ENCODE assay signal across 14 cellular contexts in genomic region chr20:10315138-10315537, GRCh38.
A peak's percentile ranks its signal among the peaks of the same experiment; 100 is the strongest.
DNase-seq lines count a peak whose midpoint lies in the region; ATAC-seq, FAIRE-seq and TF ChIP-seq lines count a peak whose summit lies in the region.
"Had no signal": no experiment of that assay in that cellular context is flagged by ENCODE, and none has a peak within 500 bp of the region (broad histone marks: within the 10 kb centered on the region; RNA-seq: fewer than 3 reads in every experiment).

No MANE protein-coding gene starts in this region.

- DNase-seq in A549 (ENCODE audit: low read depth in 1 of 2, low spot score in 1 of 2) (no peak), H1 (ENCODE audit: low read depth in 1 of 2, low spot score in 2 of 2) (no peak), neuronal stem cell (ENCODE audit: low spot score) (no peak), endothelial cell (ENCODE audit: low spot score) (no peak), SHP77 (lab: John Stamatoyannopoulos, UW) (no peak)
- DNase-seq in CD4-positive, alpha-beta memory T cell = no peak
- DNase-seq: BE2C; CD8-positive, alpha-beta T cell; COR-L47; Karpas-422 had no signal

- H2AFZ ChIP-seq in H1 (ENCODE audit: low read length) (0 out of 2 replicates have a peak overlapping the region, but pooled peaks have one; percentile 13), neuronal stem cell (ENCODE audit: low read length) (peak overlapping the region; percentile 15)

- H4K91ac ChIP-seq in H1 (replicated peaks; ENCODE audit: insufficient read length, low read length) (peak overlapping the region; percentile 30), neuronal stem cell (ENCODE audit: low read depth, low read length, poor library complexity) (no peak overlapping the region)

- no peak overlapping the region for H3K4me3 Mint-ChIP-seq in CD4-positive, alpha-beta memory T cell
- H3K4me3 Mint-ChIP-seq in endothelial cell (ENCODE audit: unreplicated experiment) = no peak overlapping the region
- H3K4me3 Mint-ChIP-seq: CD8-positive, alpha-beta T cell had no signal

- intact Hi-C loops in CD4-positive, alpha-beta memory T cell (cut with micrococcal nuclease) = no loop called here

- H3K4ac ChIP-seq in H1 (replicated peaks; ENCODE audit: insufficient read length, low read depth, low read length) = no peak overlapping the region
- H3K4ac ChIP-seq in neuronal stem cell (ENCODE audit: low read length) = no peak overlapping the region

- H3K27ac ChIP-seq in A549 (peak overlapping the region; percentile 50 to 83), HEK293 (ENCODE audit: extremely low read depth, low read depth, low read length) (peak overlapping the region; percentile 81; the same call in 1 of the 2 replicates), H1 (ENCODE audit: low read depth, low read length) (no peak overlapping the region), neuronal stem cell (replicated peaks; ENCODE audit: low read length) (no peak overlapping the region)
- H3K27ac ChIP-seq in CD4-positive, alpha-beta memory T cell (ENCODE audit: low read depth, low read length) = no peak overlapping the region
- H3K27ac ChIP-seq: C4-2B had no signal

- H3K9me3 ChIP-seq in A549 (peaks cover 25% of the 10 kb centered on the region), HEK293 (ENCODE audit: control insufficient read depth, insufficient read depth, low read depth, low read length) (no peaks in the 10 kb centered on the region; the same call in 1 of the 2 replicates), H1 (ENCODE audit: insufficient read depth in 2 of 2, low read depth in 1 of 2, low read length in 1 of 2) (peaks cover 10% of the 10 kb centered on the region in 2 experiments; a peak in 2 of 4 replicates), neuronal stem cell (replicated peaks in 1 of 2; ENCODE audit: control insufficient read depth in 2 of 2, insufficient read depth in 1 of 2, low read depth in 1 of 2, low read length in 2 of 2) (peaks cover 3 to 6% of the 10 kb centered on the region in 2 donors)
- H3K9me3 ChIP-seq in CD4-positive, alpha-beta memory T cell (ENCODE audit: control insufficient read depth in 1 of 2, low read length in 2 of 2) = no peaks in the 10 kb centered on the region
- H3K9me3 ChIP-seq: BE2C had no signal

- no peaks in the 10 kb centered on the region for H3K23me2 ChIP-seq in H1 (ENCODE audit: low read depth, low read length)

- no peaks in the 10 kb centered on the region for H3K36me3 Mint-ChIP-seq in CD4-positive, alpha-beta memory T cell
- H3K36me3 Mint-ChIP-seq in endothelial cell (ENCODE audit: low read depth, unreplicated experiment) = no peaks in the 10 kb centered on the region
- H3K36me3 Mint-ChIP-seq: CD8-positive, alpha-beta T cell had no signal

- no peaks in the 10 kb centered on the region for H3K79me2 ChIP-seq in H1 (ENCODE audit: control insufficient read depth in 1 of 2, insufficient read depth in 2 of 2, low read length in 2 of 2)

- POLR2A ChIA-PET in A549 (lab: Yijun Ruan, JAX) (interaction anchor here (1.0 to 1.5 kb wide), 2 partner anchors 103 to 112 kb away, joined by 3 read pairs; no protein-coding TSS in a partner anchor), HEK293 (lab: Yijun Ruan, JAX) (no interaction called here), H1 (lab: Charles Lee; ENCODE audit: partially characterized antibody) (interaction anchor here (1.0 kb wide), 1 partner anchor 12 kb away, joined by 3 read pairs; no protein-coding TSS in a partner anchor)
- POLR2A ChIA-PET in CD4-positive, alpha-beta memory T cell (lab: Charles Lee; ENCODE audit: partially characterized antibody) = no interaction called here

- no peak overlapping the region for H3K9ac ChIP-seq in H1 (replicated peaks in 1 of 4; ENCODE audit: extremely low read depth in 1 of 4, low read depth in 3 of 4, low read length in 3 of 4)
- H3K9ac ChIP-seq in neuronal stem cell (ENCODE audit: low read depth, low read length, poor library complexity) = no peak overlapping the region

- no peak overlapping the region for H3K27ac Mint-ChIP-seq in CD4-positive, alpha-beta memory T cell
- no peak overlapping the region for H3K27ac Mint-ChIP-seq in endothelial cell (ENCODE audit: unreplicated experiment)
- H3K27ac Mint-ChIP-seq: CD8-positive, alpha-beta T cell had no signal

- 71% methylated on average over 5 of the region's 5 CpGs for WGBS in A549 (ENCODE audit: missing lambda C conversion rate)
- WGBS in H1 (ENCODE audit: extremely low coverage in 1 of 2, insufficient coverage in 1 of 2, insufficient read length in 1 of 2, insufficient replicate concordance in 2 of 2, low coverage in 1 of 2, low lambda C conversion rate in 2 of 2, missing lambda C conversion rate in 1 of 2), 2 experiments = 81% methylated on average over 5 of the region's 5 CpGs; no CpG with 5 or more reads in 1 of the 2 experiments
- no CpG with 5 or more reads among the region's 5 CpGs for WGBS in neuronal stem cell (ENCODE audit: extremely low coverage in 2 of 2, insufficient read length in 2 of 2, insufficient replicate concordance in 1 of 2), 2 donors

- H3K23ac ChIP-seq in H1 (ENCODE audit: insufficient read length) (no peak overlapping the region), neuronal stem cell (ENCODE audit: low read depth, low read length, poor library complexity) (no peak overlapping the region)

- CTCF ChIA-PET in A549 (lab: Yijun Ruan, JAX) (interaction anchor here (1.4 to 3.7 kb wide), 4 partner anchors 17 to 337 kb away, joined by 3 to 20 read pairs (median 10); no protein-coding TSS in a partner anchor), HEK293 (lab: Yijun Ruan, JAX) (interaction anchor here (0.7 to 1.3 kb wide), 4 partner anchors 9 to 268 kb away, joined by 3 to 5 read pairs (median 4); no protein-coding TSS in a partner anchor), H1 (lab: Charles Lee; ENCODE audit: partially characterized antibody) (interaction anchor here (1.1 to 1.3 kb wide), 2 partner anchors 22 to 89 kb away, joined by 3 to 4 read pairs; no protein-coding TSS in a partner anchor)
- CTCF ChIA-PET in CD4-positive, alpha-beta memory T cell (lab: Charles Lee; ENCODE audit: partially characterized antibody) = no interaction called here

- H3K14ac ChIP-seq in H1 (ENCODE audit: insufficient read length) (no peak overlapping the region), neuronal stem cell (ENCODE audit: low read length) (no peak overlapping the region)

- H2BK15ac ChIP-seq in H1 (ENCODE audit: low read length) (no peak overlapping the region), neuronal stem cell (ENCODE audit: low read length) (no peak overlapping the region)

- H3K4me1 Mint-ChIP-seq in CD4-positive, alpha-beta memory T cell = no peaks in the 10 kb centered on the region
- no peaks in the 10 kb centered on the region for H3K4me1 Mint-ChIP-seq in endothelial cell (ENCODE audit: unreplicated experiment)

- H3K27me3 ChIP-seq in H1 (replicated peaks in 1 of 4; ENCODE audit: control insufficient read depth in 3 of 4, extremely low read depth in 1 of 4, insufficient read depth in 3 of 4, low read length in 3 of 4) (no peaks in the 10 kb centered on the region), neuronal stem cell (ENCODE audit: control insufficient read depth in 3 of 3, insufficient read depth in 3 of 3, low read depth in 1 of 3, low read length in 3 of 3) (no peaks in the 10 kb centered on the region)
- H3K27me3 ChIP-seq in CD4-positive, alpha-beta memory T cell (ENCODE audit: insufficient read depth, low read length) = no peaks in the 10 kb centered on the region
- H3K27me3 ChIP-seq: BE2C had no signal

- H2BK12ac ChIP-seq in H1 (ENCODE audit: low read depth, low read length) = no peak overlapping the region
- no peak overlapping the region for H2BK12ac ChIP-seq in neuronal stem cell (ENCODE audit: low read length)

- H2AK5ac ChIP-seq in H1 (ENCODE audit: low read depth, low read length) (no peak overlapping the region), neuronal stem cell (ENCODE audit: low read depth, low read length) (no peak overlapping the region)

- ATAC-seq in A549 = no peak
- ATAC-seq: CD8-positive, alpha-beta T cell; K562 had no signal

- TF ChIP-seq CTCF in A549 (IDR thresholded peaks at IDR 0.05) = no peak
- TF ChIP-seq CTCF in HEK293 (tag by site-specific recombination; IDR thresholded peaks at IDR 0.05) = no peak
- TF ChIP-seq CTCF in H1 (IDR thresholded peaks at IDR 0.05; ENCODE audit: control extremely low read depth in 1 of 3, insufficient read depth in 1 of 3, low read depth in 1 of 3, low read length in 3 of 3) = no peak
- TF ChIP-seq CTCF in endothelial cell (IDR thresholded peaks at IDR 0.05; ENCODE audit: unreplicated experiment) = no peak

- TF ChIP-seq POLR2A in A549 (IDR thresholded peaks at IDR 0.05; ENCODE audit: low read length) (no peak), H1 (IDR thresholded peaks at IDR 0.05; ENCODE audit: control extremely low read depth in 1 of 2, low read depth in 2 of 2, low read length in 2 of 2) (no peak)

- H3K4me3 ChIP-seq in A549 (no peak overlapping the region), HEK293 (ENCODE audit: low read depth, low read length) (no peak overlapping the region), H1 (ENCODE audit: extremely low read depth in 1 of 4, insufficient read depth in 2 of 4, low read depth in 3 of 4, low read length in 4 of 4) (no peak overlapping the region), neuronal stem cell (ENCODE audit: low read length in 2 of 2) (no peak overlapping the region)
- H3K4me3 ChIP-seq in CD4-positive, alpha-beta memory T cell (ENCODE audit: low read length in 2 of 2) = no peak overlapping the region
- H3K4me3 ChIP-seq: K562 had no signal

- H3K4me2 ChIP-seq in A549 = peak overlapping the region; percentile 43; the same call in 2 of the 3 replicates
- H3K4me2 ChIP-seq in H1 (ENCODE audit: insufficient read depth in 1 of 2, low read depth in 2 of 2, low read length in 2 of 2) = no peak overlapping the region; a peak in 1 of 4 replicates
- no peak overlapping the region for H3K4me2 ChIP-seq in neuronal stem cell (ENCODE audit: insufficient read depth, low read length, poor library complexity, severe bottlenecking)

- H3K9me3 Mint-ChIP-seq in CD4-positive, alpha-beta memory T cell = peaks cover 0 to 3% (median 1%) of the 10 kb centered on the region in 8 donors
- H3K9me3 Mint-ChIP-seq in endothelial cell (ENCODE audit: unreplicated experiment) = no peaks in the 10 kb centered on the region

- TF ChIP-seq RAD21 in A549 (conservative IDR thresholded peaks at IDR 0.05 in 1 of 2, IDR thresholded peaks at IDR 0.05 in 1 of 2) (no peak), H1 (IDR thresholded peaks at IDR 0.05 in 1 of 2, conservative IDR thresholded peaks at IDR 0.05 in 1 of 2; ENCODE audit: low read depth in 2 of 2, low read length in 2 of 2) (no peak)

- H4K20me1 ChIP-seq in H1 (replicated peaks in 1 of 2; ENCODE audit: control insufficient read depth in 1 of 2, insufficient read depth in 2 of 2, low read length in 2 of 2) = no peaks in the 10 kb centered on the region

- no peak overlapping the region for H4K5ac ChIP-seq in H1 (ENCODE audit: insufficient read length, low read depth, low read length)

- H3K4me1 ChIP-seq in A549 (peaks cover 38% of the 10 kb centered on the region), HEK293 (ENCODE audit: control insufficient read depth, insufficient read depth, low read length) (peaks cover 18% of the 10 kb centered on the region), H1 (replicated peaks in 1 of 4; ENCODE audit: control insufficient read depth in 3 of 4, insufficient read depth in 4 of 4, low read length in 3 of 4) (peaks cover 4 to 7% (median 6%) of the 10 kb centered on the region in 4 experiments; a peak in 6 of 7 replicates), neuronal stem cell (ENCODE audit: control insufficient read depth in 2 of 2, insufficient read depth in 1 of 2, low read depth in 1 of 2, low read length in 2 of 2) (peaks cover 0 to 12% of the 10 kb centered on the region in 2 donors)
- H3K4me1 ChIP-seq in CD4-positive, alpha-beta memory T cell (ENCODE audit: insufficient read depth, low read length) = no peaks in the 10 kb centered on the region
- H3K4me1 ChIP-seq: BE2C had no signal

- no peak overlapping the region for H3K18ac ChIP-seq in H1 (ENCODE audit: extremely low read depth, low read length)
- no peak overlapping the region for H3K18ac ChIP-seq in neuronal stem cell (ENCODE audit: low read length)

- H2BK5ac ChIP-seq in H1 (ENCODE audit: low read depth, low read length) (no peak overlapping the region), neuronal stem cell (ENCODE audit: low read length) (no peak overlapping the region)

- H4K8ac ChIP-seq in H1 (ENCODE audit: extremely low read depth, insufficient read depth, low read length) (no peak overlapping the region), neuronal stem cell (ENCODE audit: low read depth, low read length) (no peak overlapping the region)

- H3K36me3 ChIP-seq in HEK293 (ENCODE audit: control insufficient read depth in 2 of 2, insufficient read depth in 1 of 2, low read length in 2 of 2) (no peaks in the 10 kb centered on the region), H1 (ENCODE audit: control insufficient read depth in 2 of 4, insufficient read depth in 4 of 4, low read length in 3 of 4) (no peaks in the 10 kb centered on the region; a peak in 1 of 8 replicates), neuronal stem cell (replicated peaks in 1 of 2; ENCODE audit: control insufficient read depth in 2 of 2, insufficient read depth in 2 of 2, low read length in 2 of 2) (no peaks in the 10 kb centered on the region)
- no peaks in the 10 kb centered on the region for H3K36me3 ChIP-seq in CD4-positive, alpha-beta memory T cell (ENCODE audit: insufficient read depth, low read length)

- FAIRE-seq in A549 (lab: Jason Lieb, UNC) = no peak
- FAIRE-seq in H1 (lab: Jason Lieb, UNC) = no peak
- FAIRE-seq: H54, K562 had no signal

- H2BK120ac ChIP-seq in H1 (replicated peaks; ENCODE audit: low read depth, low read length) (no peak overlapping the region), neuronal stem cell (ENCODE audit: low read depth, low read length) (no peak overlapping the region)

- no peaks in the 10 kb centered on the region for H3K79me1 ChIP-seq in H1 (ENCODE audit: low read depth, low read length)
- no peaks in the 10 kb centered on the region for H3K79me1 ChIP-seq in neuronal stem cell (ENCODE audit: low read depth, low read length)

- peaks cover 18 to 25% of the 10 kb centered on the region in 2 donors for H3K27me3 Mint-ChIP-seq in CD4-positive, alpha-beta memory T cell
- peaks cover 5% of the 10 kb centered on the region for H3K27me3 Mint-ChIP-seq in endothelial cell (ENCODE audit: unreplicated experiment)

- TF ChIP-seq EP300 in A549 (IDR thresholded peaks at IDR 0.05) (no peak), H1 (IDR thresholded peaks at IDR 0.05; ENCODE audit: borderline replicate concordance in 1 of 2, low read depth in 2 of 2, low read length in 2 of 2) (no peak)

- H2BK20ac ChIP-seq in H1 (ENCODE audit: low read length) = no peak overlapping the region

- H3K56ac ChIP-seq in H1 (replicated peaks; ENCODE audit: insufficient read length, low read depth, low read length) = no peak overlapping the region

Comparison
In these comparisons a context has a peak if more than half of its experiments do, and no peak if none do; other contexts are left out.
1. H3K27ac ChIP-seq: peak in A549 (2 of 2) and HEK293 (single experiment); none in H1 (single experiment), neuronal stem cell (single experiment) and CD4-positive, alpha-beta memory T cell (single experiment).
2. POLR2A ChIA-PET loops: an anchor here in A549 (1.0 to 1.5 kb wide) and H1 (1.0 kb wide); none called in HEK293 and CD4-positive, alpha-beta memory T cell.